22 cellular contexts compared by ENCODE assay signal in the genomic region with DNA sequence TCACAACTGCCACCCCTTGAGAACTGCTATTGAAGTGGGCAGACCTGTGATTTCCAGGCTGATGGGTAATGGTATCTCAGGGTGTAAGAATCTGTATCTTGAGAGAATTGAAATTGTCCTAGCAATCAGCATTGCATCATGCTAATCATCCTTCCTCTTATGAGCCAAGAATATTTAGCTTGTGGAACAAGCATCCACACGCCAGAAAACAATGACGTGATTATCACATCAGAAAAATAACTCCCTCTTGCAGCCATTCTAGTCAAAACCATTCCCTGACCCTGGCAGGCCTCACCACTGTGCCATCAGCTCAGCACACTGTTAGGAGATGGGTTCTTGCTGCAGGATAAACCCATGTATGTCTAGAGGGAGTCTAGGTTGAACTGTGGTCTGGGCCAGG. TPM values are rescaled to one million over a fixed set of nuclear protein-coding genes. Genes with fewer than 3 reads are reported as not detected.
A peak's percentile ranks its signal among the peaks of the same experiment; 100 is the strongest.
DNase-seq lines count a peak whose midpoint lies in the region; ATAC-seq and TF ChIP-seq lines count a peak whose summit lies in the region.
"Had no signal": no experiment of that assay in that cellular context is flagged by ENCODE, and none has a peak within 500 bp of the region (broad histone marks: within the 10 kb centered on the region; RNA-seq: fewer than 3 reads in every experiment).

No MANE protein-coding gene starts in this region.

- DNase-seq in Ammon's horn (ENCODE audit: low spot score) (peak; percentile 17), GM23338 (ENCODE audit: low spot score) (no peak), RWPE1 (ENCODE audit: low spot score) (peak; percentile 17), fibroblast of gingiva (ENCODE audit: low read depth) (peak; percentile 2), SIG-M5 (lab: John Stamatoyannopoulos, UW) (no peak), NCI-H1436 treated with DMSO at 0.1 percent for 48 hours (lab: John Stamatoyannopoulos, UW) (no peak), COR-L47 (lab: John Stamatoyannopoulos, UW) (no peak)
- DNase-seq: CD4-positive, alpha-beta T cell; H9; HFFc6; Kasumi-1; MG63; NCI-H1105; NCI-H2029 treated with DMSO at 0.1 percent for 48 hours; NCI-H345; NCI-H524; NCI-H774; NK-92 treated with Interleukin-12 subunit alpha and Interleukin-12 subunit beta, amount 100 ng/mL, for 24 hours; SHP77 treated with DMSO at 0.1 percent for 48 hours; SK-N-SH had no signal

- no peaks in the 10 kb centered on the region for H3K9me3 Mint-ChIP-seq in GM23338
- H3K9me3 Mint-ChIP-seq: CD4-positive, alpha-beta T cell; H9; HFFc6 had no signal

- H3K36me3 Mint-ChIP-seq in GM23338 (ENCODE audit: low read depth): no peaks in the 10 kb centered on the region

- H3K4me2 ChIP-seq in GM23338: no peak overlapping the region
- H3K4me2 ChIP-seq: SK-N-SH had no signal

- no peaks in the 10 kb centered on the region for H3K36me3 ChIP-seq in GM23338 (ENCODE audit: insufficient read depth)
- H3K36me3 ChIP-seq: MG63 had no signal

- TF ChIP-seq CTCF in GM23338 (conservative IDR thresholded peaks at IDR 0.05; ENCODE audit: low read depth in 2 of 2) (no peak), RWPE1 (conservative IDR thresholded peaks at IDR 0.05; ENCODE audit: low read depth) (no peak)

- peaks cover 12% of the 10 kb centered on the region for H3K27me3 Mint-ChIP-seq in GM23338 (ENCODE audit: insufficient read depth, low read depth, poor library complexity)

- H3K27ac ChIP-seq in GM23338 (ENCODE audit: low read depth): no peak overlapping the region
- H3K27ac ChIP-seq in RWPE1: no peak overlapping the region; the same call in 1 of the 2 replicates

- no peak overlapping the region for H3K27ac Mint-ChIP-seq in GM23338
- H3K27ac Mint-ChIP-seq: CD4-positive, alpha-beta T cell; H9; HFFc6 had no signal

- H3K4me1 Mint-ChIP-seq in GM23338: peaks cover 13% of the 10 kb centered on the region

- POLR2A ChIA-PET in RWPE1 (lab: Yijun Ruan, JAX; ENCODE audit: low non-redundant PET): no interaction called here

- H3K4me1 ChIP-seq in GM23338 (ENCODE audit: insufficient read depth): peaks cover 9% of the 10 kb centered on the region; the same call in 1 of the 2 replicates

- H3K27me3 ChIP-seq in GM23338 (ENCODE audit: insufficient read depth): peaks cover 7% of the 10 kb centered on the region; the same call in 1 of the 2 replicates
- H3K27me3 ChIP-seq: MG63 had no signal

- ATAC-seq in GM23338: no peak

- H3F3A ChIP-seq in GM23338 (replicated peaks; ENCODE audit: low read depth): no peaks in the 10 kb centered on the region

- no peak overlapping the region for H3K4me3 Mint-ChIP-seq in GM23338
- H3K4me3 Mint-ChIP-seq: CD4-positive, alpha-beta T cell; H9; HFFc6 had no signal

- H3K4me3 ChIP-seq in GM23338: no peak overlapping the region
- H3K4me3 ChIP-seq: MG63 had no signal

- no peaks in the 10 kb centered on the region for H3K79me2 ChIP-seq in GM23338 (replicated peaks; ENCODE audit: insufficient read depth)

- peaks cover 3% of the 10 kb centered on the region; the same call in 1 of the 2 replicates for H3K9me2 ChIP-seq in GM23338 (ENCODE audit: insufficient read depth)
- H3K9me2 ChIP-seq: SK-N-SH had no signal

- CTCF ChIA-PET in RWPE1 (lab: Yijun Ruan, JAX): no interaction called here

- H2AFZ ChIP-seq in GM23338: peak overlapping the region; percentile 18; the same call in 1 of the 2 replicates

- no peaks in the 10 kb centered on the region for H4K20me1 ChIP-seq in GM23338 (replicated peaks; ENCODE audit: insufficient read depth)

TF ChIP-seq in GM23338, 12 proteins besides CTCF, POLR2A, EP300 and RAD21 (continues in another document):
- TF ChIP-seq, protein P1, sequence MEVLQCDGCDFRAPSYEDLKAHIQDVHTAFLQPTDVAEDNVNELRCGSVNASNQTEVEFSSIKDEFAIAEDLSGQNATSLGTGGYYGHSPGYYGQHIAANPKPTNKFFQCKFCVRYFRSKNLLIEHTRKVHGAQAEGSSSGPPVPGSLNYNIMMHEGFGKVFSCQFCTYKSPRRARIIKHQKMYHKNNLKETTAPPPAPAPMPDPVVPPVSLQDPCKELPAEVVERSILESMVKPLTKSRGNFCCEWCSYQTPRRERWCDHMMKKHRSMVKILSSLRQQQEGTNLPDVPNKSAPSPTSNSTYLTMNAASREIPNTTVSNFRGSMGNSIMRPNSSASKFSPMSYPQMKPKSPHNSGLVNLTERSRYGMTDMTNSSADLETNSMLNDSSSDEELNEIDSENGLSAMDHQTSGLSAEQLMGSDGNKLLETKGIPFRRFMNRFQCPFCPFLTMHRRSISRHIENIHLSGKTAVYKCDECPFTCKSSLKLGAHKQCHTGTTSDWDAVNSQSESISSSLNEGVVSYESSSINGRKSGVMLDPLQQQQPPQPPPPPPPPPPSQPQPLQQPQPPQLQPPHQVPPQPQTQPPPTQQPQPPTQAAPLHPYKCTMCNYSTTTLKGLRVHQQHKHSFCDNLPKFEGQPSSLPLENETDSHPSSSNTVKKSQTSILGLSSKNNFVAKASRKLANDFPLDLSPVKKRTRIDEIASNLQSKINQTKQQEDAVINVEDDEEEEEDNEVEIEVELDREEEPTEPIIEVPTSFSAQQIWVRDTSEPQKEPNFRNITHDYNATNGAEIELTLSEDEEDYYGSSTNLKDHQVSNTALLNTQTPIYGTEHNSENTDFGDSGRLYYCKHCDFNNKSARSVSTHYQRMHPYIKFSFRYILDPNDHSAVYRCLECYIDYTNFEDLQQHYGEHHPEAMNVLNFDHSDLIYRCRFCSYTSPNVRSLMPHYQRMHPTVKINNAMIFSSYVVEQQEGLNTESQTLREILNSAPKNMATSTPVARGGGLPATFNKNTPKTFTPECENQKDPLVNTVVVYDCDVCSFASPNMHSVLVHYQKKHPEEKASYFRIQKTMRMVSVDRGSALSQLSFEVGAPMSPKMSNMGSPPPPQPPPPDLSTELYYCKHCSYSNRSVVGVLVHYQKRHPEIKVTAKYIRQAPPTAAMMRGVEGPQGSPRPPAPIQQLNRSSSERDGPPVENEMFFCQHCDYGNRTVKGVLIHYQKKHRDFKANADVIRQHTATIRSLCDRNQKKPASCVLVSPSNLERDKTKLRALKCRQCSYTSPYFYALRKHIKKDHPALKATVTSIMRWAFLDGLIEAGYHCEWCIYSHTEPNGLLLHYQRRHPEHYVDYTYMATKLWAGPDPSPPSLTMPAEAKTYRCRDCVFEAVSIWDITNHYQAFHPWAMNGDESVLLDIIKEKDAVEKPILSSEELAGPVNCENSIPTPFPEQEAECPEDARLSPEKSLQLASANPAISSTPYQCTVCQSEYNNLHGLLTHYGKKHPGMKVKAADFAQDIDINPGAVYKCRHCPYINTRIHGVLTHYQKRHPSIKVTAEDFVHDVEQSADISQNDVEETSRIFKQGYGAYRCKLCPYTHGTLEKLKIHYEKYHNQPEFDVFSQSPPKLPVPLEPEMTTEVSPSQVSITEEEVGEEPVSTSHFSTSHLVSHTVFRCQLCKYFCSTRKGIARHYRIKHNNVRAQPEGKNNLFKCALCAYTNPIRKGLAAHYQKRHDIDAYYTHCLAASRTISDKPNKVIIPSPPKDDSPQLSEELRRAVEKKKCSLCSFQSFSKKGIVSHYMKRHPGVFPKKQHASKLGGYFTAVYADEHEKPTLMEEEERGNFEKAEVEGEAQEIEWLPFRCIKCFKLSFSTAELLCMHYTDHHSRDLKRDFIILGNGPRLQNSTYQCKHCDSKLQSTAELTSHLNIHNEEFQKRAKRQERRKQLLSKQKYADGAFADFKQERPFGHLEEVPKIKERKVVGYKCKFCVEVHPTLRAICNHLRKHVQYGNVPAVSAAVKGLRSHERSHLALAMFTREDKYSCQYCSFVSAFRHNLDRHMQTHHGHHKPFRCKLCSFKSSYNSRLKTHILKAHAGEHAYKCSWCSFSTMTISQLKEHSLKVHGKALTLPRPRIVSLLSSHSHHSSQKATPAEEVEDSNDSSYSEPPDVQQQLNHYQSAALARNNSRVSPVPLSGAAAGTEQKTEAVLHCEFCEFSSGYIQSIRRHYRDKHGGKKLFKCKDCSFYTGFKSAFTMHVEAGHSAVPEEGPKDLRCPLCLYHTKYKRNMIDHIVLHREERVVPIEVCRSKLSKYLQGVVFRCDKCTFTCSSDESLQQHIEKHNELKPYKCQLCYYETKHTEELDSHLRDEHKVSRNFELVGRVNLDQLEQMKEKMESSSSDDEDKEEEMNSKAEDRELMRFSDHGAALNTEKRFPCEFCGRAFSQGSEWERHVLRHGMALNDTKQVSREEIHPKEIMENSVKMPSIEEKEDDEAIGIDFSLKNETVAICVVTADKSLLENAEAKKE (CRISPR knock-in tag; IDR thresholded peaks at IDR 0.05): no peak
- TF ChIP-seq ZNF331 (CRISPR knock-in tag; IDR thresholded peaks at IDR 0.05; ENCODE audit: low read depth): no peak
- TF ChIP-seq POLR2AphosphoS5 (IDR thresholded peaks at IDR 0.05; ENCODE audit: low read depth): no peak
- TF ChIP-seq CREB1 (CRISPR knock-in tag; IDR thresholded peaks at IDR 0.05; ENCODE audit: low read depth): no peak
- no peak for TF ChIP-seq EZH2phosphoT487 (IDR thresholded peaks at IDR 0.05; ENCODE audit: unreplicated experiment)
- no peak for TF ChIP-seq ZNF114 (CRISPR knock-in tag; IDR thresholded peaks at IDR 0.05)
- TF ChIP-seq, protein P2, sequence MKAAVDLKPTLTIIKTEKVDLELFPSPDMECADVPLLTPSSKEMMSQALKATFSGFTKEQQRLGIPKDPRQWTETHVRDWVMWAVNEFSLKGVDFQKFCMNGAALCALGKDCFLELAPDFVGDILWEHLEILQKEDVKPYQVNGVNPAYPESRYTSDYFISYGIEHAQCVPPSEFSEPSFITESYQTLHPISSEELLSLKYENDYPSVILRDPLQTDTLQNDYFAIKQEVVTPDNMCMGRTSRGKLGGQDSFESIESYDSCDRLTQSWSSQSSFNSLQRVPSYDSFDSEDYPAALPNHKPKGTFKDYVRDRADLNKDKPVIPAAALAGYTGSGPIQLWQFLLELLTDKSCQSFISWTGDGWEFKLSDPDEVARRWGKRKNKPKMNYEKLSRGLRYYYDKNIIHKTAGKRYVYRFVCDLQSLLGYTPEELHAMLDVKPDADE (IDR thresholded peaks at IDR 0.05): no peak
- no peak for TF ChIP-seq EZH2 (IDR thresholded peaks at IDR 0.05; ENCODE audit: low read depth, unreplicated experiment)

RNA-seq across cellular contexts. Expression of a gene that starts 6.7 kb away (rescaled TPM):
- 1.6 and 3.3 TPM in 2 replicates for total RNA-seq in GM23338 (2014; rRNA removed; shearing (Covaris generic))
- polyA plus RNA-seq in GM23338 (2016; fragmentation: Nextera tagmentation; extraction: Ambion mirVana): 1.9 and 4.3 TPM in 2 replicates
- total RNA-seq: A673, G401, H9 had no signal

Comparison
In these comparisons a context has a peak if more than half of its experiments do, and no peak if none do; other contexts are left out.
1. DNase-seq: peak in Ammon's horn (single experiment), RWPE1 (single experiment) and fibroblast of gingiva (single experiment); none in GM23338 (single experiment), SIG-M5 (single experiment), NCI-H1436 treated with DMSO at 0.1 percent for 48 hours (single experiment) and COR-L47 (single experiment).